1 cellular context compared by ENCODE assay signal in the genomic region with DNA sequence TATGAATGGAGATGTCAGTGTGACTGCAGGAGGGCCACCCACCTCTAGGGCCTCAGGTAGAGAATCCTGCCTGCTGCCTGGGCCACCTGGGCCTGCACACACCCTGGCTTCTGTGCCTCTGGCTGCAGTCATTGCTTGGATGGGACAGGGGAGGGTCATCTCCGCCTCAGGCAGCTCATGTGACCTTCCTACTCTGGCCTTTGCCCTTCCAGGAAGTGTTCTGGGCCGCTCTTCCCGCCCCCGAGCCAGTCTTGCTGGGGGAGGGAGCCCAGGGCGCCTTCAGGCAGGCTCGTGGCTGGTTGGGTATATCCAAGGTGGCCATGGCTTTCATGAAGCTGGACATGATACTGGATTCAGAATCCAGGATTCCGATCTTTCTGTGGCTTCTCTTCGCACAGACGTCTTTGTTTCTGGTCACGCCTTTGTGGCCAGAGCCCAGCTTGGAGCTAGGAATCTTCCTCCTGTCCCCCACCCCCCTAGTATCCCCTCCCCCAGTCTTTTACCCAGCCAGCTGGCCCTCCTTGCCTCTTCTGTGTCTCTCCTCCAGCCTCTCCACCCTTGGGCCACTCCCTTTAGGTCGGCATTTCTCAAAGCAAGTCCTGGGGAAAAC.
A peak's percentile ranks its signal among the peaks of the same experiment; 100 is the strongest.
TF ChIP-seq lines count a peak whose summit lies in the region.

No MANE protein-coding gene starts in this region.

TF ChIP-seq in K562, 482 proteins besides CTCF, POLR2A, EP300 and RAD21 (continued from another document and continues in another):
- TF ChIP-seq, protein P1, sequence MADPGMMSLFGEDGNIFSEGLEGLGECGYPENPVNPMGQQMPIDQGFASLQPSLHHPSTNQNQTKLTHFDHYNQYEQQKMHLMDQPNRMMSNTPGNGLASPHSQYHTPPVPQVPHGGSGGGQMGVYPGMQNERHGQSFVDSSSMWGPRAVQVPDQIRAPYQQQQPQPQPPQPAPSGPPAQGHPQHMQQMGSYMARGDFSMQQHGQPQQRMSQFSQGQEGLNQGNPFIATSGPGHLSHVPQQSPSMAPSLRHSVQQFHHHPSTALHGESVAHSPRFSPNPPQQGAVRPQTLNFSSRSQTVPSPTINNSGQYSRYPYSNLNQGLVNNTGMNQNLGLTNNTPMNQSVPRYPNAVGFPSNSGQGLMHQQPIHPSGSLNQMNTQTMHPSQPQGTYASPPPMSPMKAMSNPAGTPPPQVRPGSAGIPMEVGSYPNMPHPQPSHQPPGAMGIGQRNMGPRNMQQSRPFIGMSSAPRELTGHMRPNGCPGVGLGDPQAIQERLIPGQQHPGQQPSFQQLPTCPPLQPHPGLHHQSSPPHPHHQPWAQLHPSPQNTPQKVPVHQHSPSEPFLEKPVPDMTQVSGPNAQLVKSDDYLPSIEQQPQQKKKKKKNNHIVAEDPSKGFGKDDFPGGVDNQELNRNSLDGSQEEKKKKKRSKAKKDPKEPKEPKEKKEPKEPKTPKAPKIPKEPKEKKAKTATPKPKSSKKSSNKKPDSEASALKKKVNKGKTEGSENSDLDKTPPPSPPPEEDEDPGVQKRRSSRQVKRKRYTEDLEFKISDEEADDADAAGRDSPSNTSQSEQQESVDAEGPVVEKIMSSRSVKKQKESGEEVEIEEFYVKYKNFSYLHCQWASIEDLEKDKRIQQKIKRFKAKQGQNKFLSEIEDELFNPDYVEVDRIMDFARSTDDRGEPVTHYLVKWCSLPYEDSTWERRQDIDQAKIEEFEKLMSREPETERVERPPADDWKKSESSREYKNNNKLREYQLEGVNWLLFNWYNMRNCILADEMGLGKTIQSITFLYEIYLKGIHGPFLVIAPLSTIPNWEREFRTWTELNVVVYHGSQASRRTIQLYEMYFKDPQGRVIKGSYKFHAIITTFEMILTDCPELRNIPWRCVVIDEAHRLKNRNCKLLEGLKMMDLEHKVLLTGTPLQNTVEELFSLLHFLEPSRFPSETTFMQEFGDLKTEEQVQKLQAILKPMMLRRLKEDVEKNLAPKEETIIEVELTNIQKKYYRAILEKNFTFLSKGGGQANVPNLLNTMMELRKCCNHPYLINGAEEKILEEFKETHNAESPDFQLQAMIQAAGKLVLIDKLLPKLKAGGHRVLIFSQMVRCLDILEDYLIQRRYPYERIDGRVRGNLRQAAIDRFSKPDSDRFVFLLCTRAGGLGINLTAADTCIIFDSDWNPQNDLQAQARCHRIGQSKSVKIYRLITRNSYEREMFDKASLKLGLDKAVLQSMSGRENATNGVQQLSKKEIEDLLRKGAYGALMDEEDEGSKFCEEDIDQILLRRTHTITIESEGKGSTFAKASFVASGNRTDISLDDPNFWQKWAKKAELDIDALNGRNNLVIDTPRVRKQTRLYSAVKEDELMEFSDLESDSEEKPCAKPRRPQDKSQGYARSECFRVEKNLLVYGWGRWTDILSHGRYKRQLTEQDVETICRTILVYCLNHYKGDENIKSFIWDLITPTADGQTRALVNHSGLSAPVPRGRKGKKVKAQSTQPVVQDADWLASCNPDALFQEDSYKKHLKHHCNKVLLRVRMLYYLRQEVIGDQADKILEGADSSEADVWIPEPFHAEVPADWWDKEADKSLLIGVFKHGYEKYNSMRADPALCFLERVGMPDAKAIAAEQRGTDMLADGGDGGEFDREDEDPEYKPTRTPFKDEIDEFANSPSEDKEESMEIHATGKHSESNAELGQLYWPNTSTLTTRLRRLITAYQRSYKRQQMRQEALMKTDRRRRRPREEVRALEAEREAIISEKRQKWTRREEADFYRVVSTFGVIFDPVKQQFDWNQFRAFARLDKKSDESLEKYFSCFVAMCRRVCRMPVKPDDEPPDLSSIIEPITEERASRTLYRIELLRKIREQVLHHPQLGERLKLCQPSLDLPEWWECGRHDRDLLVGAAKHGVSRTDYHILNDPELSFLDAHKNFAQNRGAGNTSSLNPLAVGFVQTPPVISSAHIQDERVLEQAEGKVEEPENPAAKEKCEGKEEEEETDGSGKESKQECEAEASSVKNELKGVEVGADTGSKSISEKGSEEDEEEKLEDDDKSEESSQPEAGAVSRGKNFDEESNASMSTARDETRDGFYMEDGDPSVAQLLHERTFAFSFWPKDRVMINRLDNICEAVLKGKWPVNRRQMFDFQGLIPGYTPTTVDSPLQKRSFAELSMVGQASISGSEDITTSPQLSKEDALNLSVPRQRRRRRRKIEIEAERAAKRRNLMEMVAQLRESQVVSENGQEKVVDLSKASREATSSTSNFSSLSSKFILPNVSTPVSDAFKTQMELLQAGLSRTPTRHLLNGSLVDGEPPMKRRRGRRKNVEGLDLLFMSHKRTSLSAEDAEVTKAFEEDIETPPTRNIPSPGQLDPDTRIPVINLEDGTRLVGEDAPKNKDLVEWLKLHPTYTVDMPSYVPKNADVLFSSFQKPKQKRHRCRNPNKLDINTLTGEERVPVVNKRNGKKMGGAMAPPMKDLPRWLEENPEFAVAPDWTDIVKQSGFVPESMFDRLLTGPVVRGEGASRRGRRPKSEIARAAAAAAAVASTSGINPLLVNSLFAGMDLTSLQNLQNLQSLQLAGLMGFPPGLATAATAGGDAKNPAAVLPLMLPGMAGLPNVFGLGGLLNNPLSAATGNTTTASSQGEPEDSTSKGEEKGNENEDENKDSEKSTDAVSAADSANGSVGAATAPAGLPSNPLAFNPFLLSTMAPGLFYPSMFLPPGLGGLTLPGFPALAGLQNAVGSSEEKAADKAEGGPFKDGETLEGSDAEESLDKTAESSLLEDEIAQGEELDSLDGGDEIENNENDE (IDR thresholded peaks at IDR 0.05; ENCODE audit: low read depth, low read length) = no peak
- TF ChIP-seq, protein P2, sequence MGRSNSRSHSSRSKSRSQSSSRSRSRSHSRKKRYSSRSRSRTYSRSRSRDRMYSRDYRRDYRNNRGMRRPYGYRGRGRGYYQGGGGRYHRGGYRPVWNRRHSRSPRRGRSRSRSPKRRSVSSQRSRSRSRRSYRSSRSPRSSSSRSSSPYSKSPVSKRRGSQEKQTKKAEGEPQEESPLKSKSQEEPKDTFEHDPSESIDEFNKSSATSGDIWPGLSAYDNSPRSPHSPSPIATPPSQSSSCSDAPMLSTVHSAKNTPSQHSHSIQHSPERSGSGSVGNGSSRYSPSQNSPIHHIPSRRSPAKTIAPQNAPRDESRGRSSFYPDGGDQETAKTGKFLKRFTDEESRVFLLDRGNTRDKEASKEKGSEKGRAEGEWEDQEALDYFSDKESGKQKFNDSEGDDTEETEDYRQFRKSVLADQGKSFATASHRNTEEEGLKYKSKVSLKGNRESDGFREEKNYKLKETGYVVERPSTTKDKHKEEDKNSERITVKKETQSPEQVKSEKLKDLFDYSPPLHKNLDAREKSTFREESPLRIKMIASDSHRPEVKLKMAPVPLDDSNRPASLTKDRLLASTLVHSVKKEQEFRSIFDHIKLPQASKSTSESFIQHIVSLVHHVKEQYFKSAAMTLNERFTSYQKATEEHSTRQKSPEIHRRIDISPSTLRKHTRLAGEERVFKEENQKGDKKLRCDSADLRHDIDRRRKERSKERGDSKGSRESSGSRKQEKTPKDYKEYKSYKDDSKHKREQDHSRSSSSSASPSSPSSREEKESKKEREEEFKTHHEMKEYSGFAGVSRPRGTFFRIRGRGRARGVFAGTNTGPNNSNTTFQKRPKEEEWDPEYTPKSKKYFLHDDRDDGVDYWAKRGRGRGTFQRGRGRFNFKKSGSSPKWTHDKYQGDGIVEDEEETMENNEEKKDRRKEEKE (IDR thresholded peaks at IDR 0.05; ENCODE audit: borderline replicate concordance in 1 of 2, control insufficient read depth in 1 of 2, low read depth in 2 of 2, low read length in 1 of 2) = no peak
- TF ChIP-seq, protein P3, sequence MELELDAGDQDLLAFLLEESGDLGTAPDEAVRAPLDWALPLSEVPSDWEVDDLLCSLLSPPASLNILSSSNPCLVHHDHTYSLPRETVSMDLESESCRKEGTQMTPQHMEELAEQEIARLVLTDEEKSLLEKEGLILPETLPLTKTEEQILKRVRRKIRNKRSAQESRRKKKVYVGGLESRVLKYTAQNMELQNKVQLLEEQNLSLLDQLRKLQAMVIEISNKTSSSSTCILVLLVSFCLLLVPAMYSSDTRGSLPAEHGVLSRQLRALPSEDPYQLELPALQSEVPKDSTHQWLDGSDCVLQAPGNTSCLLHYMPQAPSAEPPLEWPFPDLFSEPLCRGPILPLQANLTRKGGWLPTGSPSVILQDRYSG (tag; conservative IDR thresholded peaks at IDR 0.05; ENCODE audit: low read depth) = no peak
- peak; percentile 55; the same call in 1 of the 2 replicates for TF ChIP-seq ELF2 (CRISPR knock-in tag; IDR thresholded peaks at IDR 0.05)
- peak; percentile 61; the same call in 1 of the 2 replicates for TF ChIP-seq BHLHE40 (IDR thresholded peaks at IDR 0.05; ENCODE audit: low read length)
- peak; percentile 80 for TF ChIP-seq EGR1 (conservative IDR thresholded peaks at IDR 0.05)
- TF ChIP-seq, protein P4, sequence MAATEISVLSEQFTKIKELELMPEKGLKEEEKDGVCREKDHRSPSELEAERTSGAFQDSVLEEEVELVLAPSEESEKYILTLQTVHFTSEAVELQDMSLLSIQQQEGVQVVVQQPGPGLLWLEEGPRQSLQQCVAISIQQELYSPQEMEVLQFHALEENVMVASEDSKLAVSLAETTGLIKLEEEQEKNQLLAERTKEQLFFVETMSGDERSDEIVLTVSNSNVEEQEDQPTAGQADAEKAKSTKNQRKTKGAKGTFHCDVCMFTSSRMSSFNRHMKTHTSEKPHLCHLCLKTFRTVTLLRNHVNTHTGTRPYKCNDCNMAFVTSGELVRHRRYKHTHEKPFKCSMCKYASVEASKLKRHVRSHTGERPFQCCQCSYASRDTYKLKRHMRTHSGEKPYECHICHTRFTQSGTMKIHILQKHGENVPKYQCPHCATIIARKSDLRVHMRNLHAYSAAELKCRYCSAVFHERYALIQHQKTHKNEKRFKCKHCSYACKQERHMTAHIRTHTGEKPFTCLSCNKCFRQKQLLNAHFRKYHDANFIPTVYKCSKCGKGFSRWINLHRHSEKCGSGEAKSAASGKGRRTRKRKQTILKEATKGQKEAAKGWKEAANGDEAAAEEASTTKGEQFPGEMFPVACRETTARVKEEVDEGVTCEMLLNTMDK (IDR thresholded peaks at IDR 0.05; ENCODE audit: borderline replicate concordance, insufficient read depth, low read depth, low read length, poor library complexity, severe bottlenecking) = no peak
- TF ChIP-seq CBX8 (IDR thresholded peaks at IDR 0.05; ENCODE audit: borderline replicate concordance, extremely low read depth, low read depth, low read length, poor library complexity, severe bottlenecking) = no peak
- TF ChIP-seq, protein P5, sequence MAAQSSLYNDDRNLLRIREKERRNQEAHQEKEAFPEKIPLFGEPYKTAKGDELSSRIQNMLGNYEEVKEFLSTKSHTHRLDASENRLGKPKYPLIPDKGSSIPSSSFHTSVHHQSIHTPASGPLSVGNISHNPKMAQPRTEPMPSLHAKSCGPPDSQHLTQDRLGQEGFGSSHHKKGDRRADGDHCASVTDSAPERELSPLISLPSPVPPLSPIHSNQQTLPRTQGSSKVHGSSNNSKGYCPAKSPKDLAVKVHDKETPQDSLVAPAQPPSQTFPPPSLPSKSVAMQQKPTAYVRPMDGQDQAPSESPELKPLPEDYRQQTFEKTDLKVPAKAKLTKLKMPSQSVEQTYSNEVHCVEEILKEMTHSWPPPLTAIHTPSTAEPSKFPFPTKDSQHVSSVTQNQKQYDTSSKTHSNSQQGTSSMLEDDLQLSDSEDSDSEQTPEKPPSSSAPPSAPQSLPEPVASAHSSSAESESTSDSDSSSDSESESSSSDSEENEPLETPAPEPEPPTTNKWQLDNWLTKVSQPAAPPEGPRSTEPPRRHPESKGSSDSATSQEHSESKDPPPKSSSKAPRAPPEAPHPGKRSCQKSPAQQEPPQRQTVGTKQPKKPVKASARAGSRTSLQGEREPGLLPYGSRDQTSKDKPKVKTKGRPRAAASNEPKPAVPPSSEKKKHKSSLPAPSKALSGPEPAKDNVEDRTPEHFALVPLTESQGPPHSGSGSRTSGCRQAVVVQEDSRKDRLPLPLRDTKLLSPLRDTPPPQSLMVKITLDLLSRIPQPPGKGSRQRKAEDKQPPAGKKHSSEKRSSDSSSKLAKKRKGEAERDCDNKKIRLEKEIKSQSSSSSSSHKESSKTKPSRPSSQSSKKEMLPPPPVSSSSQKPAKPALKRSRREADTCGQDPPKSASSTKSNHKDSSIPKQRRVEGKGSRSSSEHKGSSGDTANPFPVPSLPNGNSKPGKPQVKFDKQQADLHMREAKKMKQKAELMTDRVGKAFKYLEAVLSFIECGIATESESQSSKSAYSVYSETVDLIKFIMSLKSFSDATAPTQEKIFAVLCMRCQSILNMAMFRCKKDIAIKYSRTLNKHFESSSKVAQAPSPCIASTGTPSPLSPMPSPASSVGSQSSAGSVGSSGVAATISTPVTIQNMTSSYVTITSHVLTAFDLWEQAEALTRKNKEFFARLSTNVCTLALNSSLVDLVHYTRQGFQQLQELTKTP (IDR thresholded peaks at IDR 0.05; ENCODE audit: low read depth in 1 of 2, partially characterized antibody in 2 of 2) = no peak
- TF ChIP-seq, protein P6, sequence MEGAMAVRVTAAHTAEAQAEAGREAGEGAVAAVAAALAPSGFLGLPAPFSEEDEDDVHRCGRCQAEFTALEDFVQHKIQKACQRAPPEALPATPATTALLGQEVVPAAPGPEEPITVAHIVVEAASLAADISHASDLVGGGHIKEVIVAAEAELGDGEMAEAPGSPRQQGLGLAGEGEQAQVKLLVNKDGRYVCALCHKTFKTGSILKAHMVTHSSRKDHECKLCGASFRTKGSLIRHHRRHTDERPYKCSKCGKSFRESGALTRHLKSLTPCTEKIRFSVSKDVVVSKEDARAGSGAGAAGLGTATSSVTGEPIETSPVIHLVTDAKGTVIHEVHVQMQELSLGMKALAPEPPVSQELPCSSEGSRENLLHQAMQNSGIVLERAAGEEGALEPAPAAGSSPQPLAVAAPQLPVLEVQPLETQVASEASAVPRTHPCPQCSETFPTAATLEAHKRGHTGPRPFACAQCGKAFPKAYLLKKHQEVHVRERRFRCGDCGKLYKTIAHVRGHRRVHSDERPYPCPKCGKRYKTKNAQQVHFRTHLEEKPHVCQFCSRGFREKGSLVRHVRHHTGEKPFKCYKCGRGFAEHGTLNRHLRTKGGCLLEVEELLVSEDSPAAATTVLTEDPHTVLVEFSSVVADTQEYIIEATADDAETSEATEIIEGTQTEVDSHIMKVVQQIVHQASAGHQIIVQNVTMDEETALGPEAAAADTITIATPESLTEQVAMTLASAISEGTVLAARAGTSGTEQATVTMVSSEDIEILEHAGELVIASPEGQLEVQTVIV (CRISPR knock-in tag; IDR thresholded peaks at IDR 0.05; ENCODE audit: borderline replicate concordance) = no peak
- TF ChIP-seq, protein P7, sequence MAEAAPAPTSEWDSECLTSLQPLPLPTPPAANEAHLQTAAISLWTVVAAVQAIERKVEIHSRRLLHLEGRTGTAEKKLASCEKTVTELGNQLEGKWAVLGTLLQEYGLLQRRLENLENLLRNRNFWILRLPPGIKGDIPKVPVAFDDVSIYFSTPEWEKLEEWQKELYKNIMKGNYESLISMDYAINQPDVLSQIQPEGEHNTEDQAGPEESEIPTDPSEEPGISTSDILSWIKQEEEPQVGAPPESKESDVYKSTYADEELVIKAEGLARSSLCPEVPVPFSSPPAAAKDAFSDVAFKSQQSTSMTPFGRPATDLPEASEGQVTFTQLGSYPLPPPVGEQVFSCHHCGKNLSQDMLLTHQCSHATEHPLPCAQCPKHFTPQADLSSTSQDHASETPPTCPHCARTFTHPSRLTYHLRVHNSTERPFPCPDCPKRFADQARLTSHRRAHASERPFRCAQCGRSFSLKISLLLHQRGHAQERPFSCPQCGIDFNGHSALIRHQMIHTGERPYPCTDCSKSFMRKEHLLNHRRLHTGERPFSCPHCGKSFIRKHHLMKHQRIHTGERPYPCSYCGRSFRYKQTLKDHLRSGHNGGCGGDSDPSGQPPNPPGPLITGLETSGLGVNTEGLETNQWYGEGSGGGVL (CRISPR knock-in tag; IDR thresholded peaks at IDR 0.05) = no peak
- no peak for TF ChIP-seq HNRNPH1 (optimal IDR thresholded peaks at IDR 0.05; ENCODE audit: low read depth, low read length)
- no peak for TF ChIP-seq MYNN (IDR thresholded peaks at IDR 0.05)
- TF ChIP-seq MYNN (CRISPR knock-in tag; IDR thresholded peaks at IDR 0.05) = no peak
- TF ChIP-seq ETV1 (tag; conservative IDR thresholded peaks at IDR 0.05; ENCODE audit: low read depth) = peak; percentile 81
- peak; percentile 34; the same call in 1 of the 2 replicates for TF ChIP-seq RBFOX2 (IDR thresholded peaks at IDR 0.05; ENCODE audit: low read depth, low read length)
- no peak for TF ChIP-seq STAT5A (IDR thresholded peaks at IDR 0.05; ENCODE audit: borderline replicate concordance, low read length)
- no peak for TF ChIP-seq DDX20 (tag; IDR thresholded peaks at IDR 0.05; ENCODE audit: low read depth)
- peak; percentile 26; the same call in 1 of the 2 replicates for TF ChIP-seq CBFA2T3 (IDR thresholded peaks at IDR 0.05)
- no peak for TF ChIP-seq NFE2L1 (tag; IDR thresholded peaks at IDR 0.05; ENCODE audit: borderline replicate concordance, low read depth)
